Comparison of ENCODE assay signal across 1 cellular context in genomic region chr4:53764761-53765490, GRCh38.
TF ChIP-seq lines count a peak whose summit lies in the region.

No MANE protein-coding gene starts in this region.

TF ChIP-seq in GM23338, 12 proteins besides CTCF, POLR2A, EP300 and RAD21 (continued from another document):
- TF ChIP-seq EZH2phosphoT487 (IDR thresholded peaks at IDR 0.05; ENCODE audit: unreplicated experiment): no peak
- TF ChIP-seq, protein P1, sequence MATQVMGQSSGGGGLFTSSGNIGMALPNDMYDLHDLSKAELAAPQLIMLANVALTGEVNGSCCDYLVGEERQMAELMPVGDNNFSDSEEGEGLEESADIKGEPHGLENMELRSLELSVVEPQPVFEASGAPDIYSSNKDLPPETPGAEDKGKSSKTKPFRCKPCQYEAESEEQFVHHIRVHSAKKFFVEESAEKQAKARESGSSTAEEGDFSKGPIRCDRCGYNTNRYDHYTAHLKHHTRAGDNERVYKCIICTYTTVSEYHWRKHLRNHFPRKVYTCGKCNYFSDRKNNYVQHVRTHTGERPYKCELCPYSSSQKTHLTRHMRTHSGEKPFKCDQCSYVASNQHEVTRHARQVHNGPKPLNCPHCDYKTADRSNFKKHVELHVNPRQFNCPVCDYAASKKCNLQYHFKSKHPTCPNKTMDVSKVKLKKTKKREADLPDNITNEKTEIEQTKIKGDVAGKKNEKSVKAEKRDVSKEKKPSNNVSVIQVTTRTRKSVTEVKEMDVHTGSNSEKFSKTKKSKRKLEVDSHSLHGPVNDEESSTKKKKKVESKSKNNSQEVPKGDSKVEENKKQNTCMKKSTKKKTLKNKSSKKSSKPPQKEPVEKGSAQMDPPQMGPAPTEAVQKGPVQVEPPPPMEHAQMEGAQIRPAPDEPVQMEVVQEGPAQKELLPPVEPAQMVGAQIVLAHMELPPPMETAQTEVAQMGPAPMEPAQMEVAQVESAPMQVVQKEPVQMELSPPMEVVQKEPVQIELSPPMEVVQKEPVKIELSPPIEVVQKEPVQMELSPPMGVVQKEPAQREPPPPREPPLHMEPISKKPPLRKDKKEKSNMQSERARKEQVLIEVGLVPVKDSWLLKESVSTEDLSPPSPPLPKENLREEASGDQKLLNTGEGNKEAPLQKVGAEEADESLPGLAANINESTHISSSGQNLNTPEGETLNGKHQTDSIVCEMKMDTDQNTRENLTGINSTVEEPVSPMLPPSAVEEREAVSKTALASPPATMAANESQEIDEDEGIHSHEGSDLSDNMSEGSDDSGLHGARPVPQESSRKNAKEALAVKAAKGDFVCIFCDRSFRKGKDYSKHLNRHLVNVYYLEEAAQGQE (IDR thresholded peaks at IDR 0.05; ENCODE audit: unreplicated experiment): no peak
- no peak for TF ChIP-seq EZH2 (IDR thresholded peaks at IDR 0.05; ENCODE audit: low read depth, unreplicated experiment)
- TF ChIP-seq ZNF331 (CRISPR knock-in tag; IDR thresholded peaks at IDR 0.05; ENCODE audit: low read depth): no peak
- TF ChIP-seq JUNB (IDR thresholded peaks at IDR 0.05; ENCODE audit: unreplicated experiment): no peak
TF ChIP-seq in GM23338: peak in this region for 0.
